ENCODE assay signal across 10 cellular contexts in genomic region chr10:112249722-112250121, GRCh38. TPM values are rescaled to one million over a fixed set of nuclear protein-coding genes. Genes with fewer than 3 reads are reported as not detected.
"Had no signal": no experiment of that assay in that cellular context is flagged by ENCODE, and none has a peak within 500 bp of the region (broad histone marks: within the 10 kb centered on the region; RNA-seq: fewer than 3 reads in every experiment).

No MANE protein-coding gene starts in this region.

- H3K9ac ChIP-seq: KMS-11 had no signal

- DNase-seq: IMR-90, KBM-7, KG1 had no signal

- ATAC-seq: K562 had no signal

- H3K4me3 ChIP-seq: K562 had no signal

- H3K27ac ChIP-seq: HL-60, KMS-11 had no signal

- FAIRE-seq: HTR-8/SVneo, K562 had no signal

- H3K4me2 ChIP-seq: KMS-11 had no signal

RNA-seq across cellular contexts. Expression of gene TECTB, which starts 33.5 kb away (rescaled TPM):
- total RNA-seq: HT-29, HT1080, IMR-90, K562 had no signal
- polyA plus RNA-seq: IgD-negative memory B cell, IMR-90, K562 had no signal
